In the genomic region with DNA sequence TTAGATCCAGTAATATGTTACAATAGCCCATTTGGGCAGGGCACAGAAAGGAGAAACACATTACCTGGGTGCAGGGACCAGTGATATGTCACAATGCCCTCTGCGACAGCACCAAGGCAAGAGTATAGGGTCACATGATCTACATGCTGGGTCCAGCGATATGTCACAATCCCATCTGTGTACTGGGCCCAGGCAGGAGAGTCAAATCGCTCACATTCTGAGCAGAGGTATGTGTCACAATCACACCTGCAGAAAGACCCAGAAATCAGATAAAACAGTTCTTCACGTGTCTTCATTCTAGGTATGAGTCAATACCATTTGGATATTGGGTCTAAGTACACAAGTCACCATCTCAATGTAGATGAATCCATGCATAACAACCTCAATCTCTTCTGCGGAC, we compare ENCODE assay signal across 24 cellular contexts.
"Had no signal": no experiment of that assay in that cellular context is flagged by ENCODE, and none has a peak within 500 bp of the region (broad histone marks: within the 10 kb centered on the region; RNA-seq: fewer than 3 reads in every experiment).

No MANE protein-coding gene starts in this region.

- H3K27ac ChIP-seq: colonic mucosa, epithelial cell of prostate, esophagus squamous epithelium, gastrocnemius medialis, heart right ventricle, left lung, lower lobe of right lung had no signal

- ATAC-seq: effector memory CD8-positive, alpha-beta T cell; esophagus mucosa; gastrocnemius medialis; heart right ventricle; left cardiac atrium; left lung; left ventricle myocardium superior; lower lobe of right lung; mucosa of descending colon had no signal

- H3K4me3 ChIP-seq: colonic mucosa, esophagus squamous epithelium, gastrocnemius medialis, heart right ventricle, left lung, lower lobe of right lung, mucosa of descending colon had no signal

- H3K27ac Mint-ChIP-seq: dendritic cell treated with granulocyte-macrophage colony-stimulating factor and Interleukin-4, amounts not matched to agents 40 ng/mL and 50 ng/mL, for 4 days; effector memory CD8-positive, alpha-beta T cell; endodermal cell; mesothelial cell of epicardium had no signal

- DNase-seq: colonic mucosa; cortex of kidney; effector CD8-positive, alpha-beta T cell; effector memory CD8-positive, alpha-beta T cell; endodermal cell; erythroblast; esophagus squamous epithelium; foreskin fibroblast; foreskin melanocyte; gastrocnemius medialis; glutamatergic neuron; head of caudate nucleus; heart right ventricle; hippocampal formation; left cardiac atrium; left lung; left ventricle myocardium superior; lower lobe of right lung; mesenchymal stem cell; mucosa of descending colon had no signal

- H3K4me3 Mint-ChIP-seq: dendritic cell treated with granulocyte-macrophage colony-stimulating factor and Interleukin-4, amounts not matched to agents 40 ng/mL and 50 ng/mL, for 4 days; effector memory CD8-positive, alpha-beta T cell; endodermal cell; mesothelial cell of epicardium had no signal

- H3K27me3 Mint-ChIP-seq: dendritic cell treated with granulocyte-macrophage colony-stimulating factor and Interleukin-4, amounts not matched to agents 40 ng/mL and 50 ng/mL, for 4 days; effector memory CD8-positive, alpha-beta T cell had no signal

- H3K36me3 ChIP-seq: colonic mucosa had no signal

- H3K4me1 Mint-ChIP-seq: mesothelial cell of epicardium had no signal

- H3K9me3 Mint-ChIP-seq: dendritic cell treated with granulocyte-macrophage colony-stimulating factor and Interleukin-4, amounts not matched to agents 40 ng/mL and 50 ng/mL, for 4 days; effector memory CD8-positive, alpha-beta T cell; endodermal cell; mesothelial cell of epicardium had no signal

- H3K4me1 ChIP-seq: colonic mucosa, esophagus squamous epithelium, gastrocnemius medialis, heart right ventricle, left lung, lower lobe of right lung had no signal

- H3K9me3 ChIP-seq: colonic mucosa, esophagus squamous epithelium, gastrocnemius medialis, heart right ventricle, left lung, lower lobe of right lung, mucosa of descending colon had no signal

- H3K27me3 ChIP-seq: colonic mucosa, esophagus squamous epithelium, gastrocnemius medialis, heart right ventricle, left lung had no signal
